ENCODE assay signal across 8 cellular contexts in genomic region chr18:50286391-50287027, GRCh38. TPM values are rescaled to one million over a fixed set of nuclear protein-coding genes. Genes with fewer than 3 reads are reported as not detected.
A peak's percentile ranks its signal among the peaks of the same experiment; 100 is the strongest.
DNase-seq lines count a peak whose midpoint lies in the region; ATAC-seq and TF ChIP-seq lines count a peak whose summit lies in the region.

No MANE protein-coding gene starts in this region.

- peaks cover 42% of the 10 kb centered on the region for H3K4me1 Mint-ChIP-seq in activated T-cell treated with anti-CD3 and anti-CD28 coated beads, Interleukin-2, amount 50 U/mL, for 24 hours (ENCODE audit: low read depth)
- H3K4me1 Mint-ChIP-seq in chondrocyte (ENCODE audit: low read depth): peaks cover 25% of the 10 kb centered on the region
- H3K4me1 Mint-ChIP-seq in mesothelial cell of epicardium: peaks cover 16% of the 10 kb centered on the region

- H3K36me3 Mint-ChIP-seq in activated T-cell treated with anti-CD3 and anti-CD28 coated beads, Interleukin-2, amount 50 U/mL, for 24 hours (ENCODE audit: low read depth): peaks cover 62% of the 10 kb centered on the region
- peaks cover 10% of the 10 kb centered on the region for H3K36me3 Mint-ChIP-seq in chondrocyte (ENCODE audit: low read depth)
- H3K36me3 Mint-ChIP-seq in mesothelial cell of epicardium: peaks cover 15% of the 10 kb centered on the region

- peak overlapping the region; percentile 97 for H3K27ac Mint-ChIP-seq in activated T-cell treated with anti-CD3 and anti-CD28 coated beads, Interleukin-2, amount 50 U/mL, for 24 hours
- H3K27ac Mint-ChIP-seq in chondrocyte (ENCODE audit: unreplicated experiment) (peak overlapping the region; percentile 65), mesothelial cell of epicardium (peak overlapping the region; percentile 100)

- H3K9me3 ChIP-seq in Peyer's patch: no peaks in the 10 kb centered on the region

- peak overlapping the region; percentile 97 for H3K4me3 Mint-ChIP-seq in activated T-cell treated with anti-CD3 and anti-CD28 coated beads, Interleukin-2, amount 50 U/mL, for 24 hours
- H3K4me3 Mint-ChIP-seq in chondrocyte (ENCODE audit: unreplicated experiment) (peak overlapping the region; percentile 94), mesothelial cell of epicardium (peak overlapping the region; percentile 96)

- no peak for TF ChIP-seq CTCF in Peyer's patch (IDR thresholded peaks at IDR 0.05)
- TF ChIP-seq CTCF in chondrocyte (IDR thresholded peaks at IDR 0.05): no peak
- TF ChIP-seq CTCF in mesothelial cell of epicardium (IDR thresholded peaks at IDR 0.05; ENCODE audit: unreplicated experiment): no peak

- H3K27ac ChIP-seq in Peyer's patch: peak overlapping the region; percentile 82 to 92 (median 84)

- peaks cover 0 to 34% (median 0%) of the 10 kb centered on the region in 3 donors for H3K36me3 ChIP-seq in Peyer's patch

- no peaks in the 10 kb centered on the region for H3K27me3 Mint-ChIP-seq in activated T-cell treated with anti-CD3 and anti-CD28 coated beads, Interleukin-2, amount 50 U/mL, for 24 hours
- H3K27me3 Mint-ChIP-seq in chondrocyte (ENCODE audit: low read depth) (peaks cover 10% of the 10 kb centered on the region), mesothelial cell of epicardium (ENCODE audit: low read depth) (no peaks in the 10 kb centered on the region)

- DNase-seq in activated T-cell treated with anti-CD3 and anti-CD28 coated beads, Interleukin-2, amount 50 U/mL, for 24 hours: no peak
- DNase-seq in activated T-cell treated with anti-CD3 and anti-CD28 coated beads, Interleukin-2, amount 50 U/mL, for 1 hour: no peak
- DNase-seq in Peyer's patch: peak; percentile 58 to 72 (median 68)
- DNase-seq in chondrocyte (ENCODE audit: low spot score): no peak
- peak in 1 of 2 experiments; percentile 36 for DNase-seq in mesothelial cell of epicardium (ENCODE audit: low spot score in 2 of 2, unreplicated experiment in 2 of 2)
- no peak for DNase-seq in NCI-H1092 treated with DMSO at 0.1 percent for 48 hours (lab: John Stamatoyannopoulos, UW)

- H3K4me3 ChIP-seq in Peyer's patch: peak overlapping the region; percentile 46 to 87 (median 70)

- H3K9me3 Mint-ChIP-seq in activated T-cell treated with anti-CD3 and anti-CD28 coated beads, Interleukin-2, amount 50 U/mL, for 24 hours: no peaks in the 10 kb centered on the region
- H3K9me3 Mint-ChIP-seq in chondrocyte (ENCODE audit: low read depth) (no peaks in the 10 kb centered on the region), mesothelial cell of epicardium (no peaks in the 10 kb centered on the region)

- H3K4me1 ChIP-seq in Peyer's patch: peaks cover 0 to 21% (median 0%) of the 10 kb centered on the region in 4 donors

- no peak for ATAC-seq in HG02870 (IDR thresholded peaks at IDR 0.05; ENCODE audit: unreplicated experiment)
- ATAC-seq in GM19328 (IDR thresholded peaks at IDR 0.05; ENCODE audit: unreplicated experiment): no peak

- no peak for TF ChIP-seq POLR2A in Peyer's patch (IDR thresholded peaks at IDR 0.05)

- H3K27me3 ChIP-seq in Peyer's patch: no peaks in the 10 kb centered on the region

RNA-seq across cellular contexts. Expression of gene CXXC1, which starts 1.0 kb away (rescaled TPM):
- total RNA-seq in Peyer's patch: 100 to 1,000 TPM in 3 of 4 donors, 10 to 100 TPM in 1; 85.6 to 261 (median 130) TPM
- 47.6 to 60.3 TPM (median 59.2 TPM) in 3 replicates for total RNA-seq in chondrocyte
- 77.3 to 81.3 TPM (median 80.2 TPM) in 3 replicates for total RNA-seq in mesothelial cell of epicardium

RNA-seq across cellular contexts. Expression of gene MBD1, which starts 5.2 kb away (rescaled TPM):
- total RNA-seq in Peyer's patch (100 to 1,000 TPM in 3 of 4 donors, 10 to 100 TPM in 1; 85.1 to 168 (median 115) TPM), chondrocyte (60.3 to 68.4 TPM (median 62.0 TPM) in 3 replicates), mesothelial cell of epicardium (87.2 to 93.0 TPM (median 88.2 TPM) in 3 replicates)

RNA-seq across cellular contexts. Expression of gene CFAP53, which starts 20.2 kb away (rescaled TPM):
- total RNA-seq in Peyer's patch (under 1 TPM in 1 of 4 donors, not detected in 3; 0.80 TPM), chondrocyte (0.17 to 0.26 TPM in 2 of 3 replicates, not detected in the other), mesothelial cell of epicardium (0.44 to 0.70 TPM (median 0.65 TPM) in 3 replicates)

Comparison
In these comparisons a context has a peak if more than half of its experiments do, and no peak if none do; other contexts are left out.
1. DNase-seq: peak in Peyer's patch (3 of 3); none in activated T-cell treated with anti-CD3 and anti-CD28 coated beads, Interleukin-2, amount 50 U/mL, for 24 hours (single experiment), activated T-cell treated with anti-CD3 and anti-CD28 coated beads, Interleukin-2, amount 50 U/mL, for 1 hour (single experiment), chondrocyte (single experiment) and NCI-H1092 treated with DMSO at 0.1 percent for 48 hours (single experiment).
2. Peak in every context shown above with its lines, with median percentiles within 50 percentile points of each other: H3K27ac Mint-ChIP-seq and H3K4me3 Mint-ChIP-seq.